ENCODE assay signal across 1 cellular context in genomic region chr1:2335721-2336475, GRCh38.
TF ChIP-seq lines count a peak whose summit lies in the region.

No MANE protein-coding gene starts in this region.

TF ChIP-seq in HepG2, 621 proteins besides CTCF, POLR2A, EP300 and RAD21:
- TF ChIP-seq AKAP8 (CRISPR knock-in tag; IDR thresholded peaks at IDR 0.05) (no peak), NFAT5 (CRISPR knock-in tag; IDR thresholded peaks at IDR 0.05) (no peak), ZNF282 (IDR thresholded peaks at IDR 0.05; ENCODE audit: partially characterized antibody) (no peak), ZNF670 (CRISPR knock-in tag; IDR thresholded peaks at IDR 0.05; ENCODE audit: borderline replicate concordance) (no peak), SPEN (CRISPR knock-in tag; IDR thresholded peaks at IDR 0.05; ENCODE audit: low read depth) (no peak), NONO (IDR thresholded peaks at IDR 0.05) (no peak), NONO (CRISPR knock-in tag; conservative IDR thresholded peaks at IDR 0.05) (no peak), FOSL2 (CRISPR knock-in tag; IDR thresholded peaks at IDR 0.05) (no peak), ASH2L (IDR thresholded peaks at IDR 0.05; ENCODE audit: insufficient read length, low read depth, low read length) (no peak), ZNF576 (CRISPR knock-in tag; IDR thresholded peaks at IDR 0.05) (no peak)
- TF ChIP-seq, protein P1, sequence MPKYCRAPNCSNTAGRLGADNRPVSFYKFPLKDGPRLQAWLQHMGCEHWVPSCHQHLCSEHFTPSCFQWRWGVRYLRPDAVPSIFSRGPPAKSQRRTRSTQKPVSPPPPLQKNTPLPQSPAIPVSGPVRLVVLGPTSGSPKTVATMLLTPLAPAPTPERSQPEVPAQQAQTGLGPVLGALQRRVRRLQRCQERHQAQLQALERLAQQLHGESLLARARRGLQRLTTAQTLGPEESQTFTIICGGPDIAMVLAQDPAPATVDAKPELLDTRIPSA (CRISPR knock-in tag; IDR thresholded peaks at IDR 0.05; ENCODE audit: borderline replicate concordance), result no peak
- TF ChIP-seq, protein P2, sequence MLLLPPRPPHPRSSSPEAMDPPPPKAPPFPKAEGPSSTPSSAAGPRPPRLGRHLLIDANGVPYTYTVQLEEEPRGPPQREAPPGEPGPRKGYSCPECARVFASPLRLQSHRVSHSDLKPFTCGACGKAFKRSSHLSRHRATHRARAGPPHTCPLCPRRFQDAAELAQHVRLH (CRISPR knock-in tag; IDR thresholded peaks at IDR 0.05; ENCODE audit: borderline replicate concordance, low read depth), result no peak
- TF ChIP-seq, protein P3, sequence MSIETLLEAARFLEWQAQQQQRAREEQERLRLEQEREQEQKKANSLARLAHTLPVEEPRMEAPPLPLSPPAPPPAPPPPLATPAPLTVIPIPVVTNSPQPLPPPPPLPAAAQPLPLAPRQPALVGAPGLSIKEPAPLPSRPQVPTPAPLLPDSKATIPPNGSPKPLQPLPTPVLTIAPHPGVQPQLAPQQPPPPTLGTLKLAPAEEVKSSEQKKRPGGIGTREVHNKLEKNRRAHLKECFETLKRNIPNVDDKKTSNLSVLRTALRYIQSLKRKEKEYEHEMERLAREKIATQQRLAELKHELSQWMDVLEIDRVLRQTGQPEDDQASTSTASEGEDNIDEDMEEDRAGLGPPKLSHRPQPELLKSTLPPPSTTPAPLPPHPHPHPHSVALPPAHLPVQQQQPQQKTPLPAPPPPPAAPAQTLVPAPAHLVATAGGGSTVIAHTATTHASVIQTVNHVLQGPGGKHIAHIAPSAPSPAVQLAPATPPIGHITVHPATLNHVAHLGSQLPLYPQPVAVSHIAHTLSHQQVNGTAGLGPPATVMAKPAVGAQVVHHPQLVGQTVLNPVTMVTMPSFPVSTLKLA (IDR thresholded peaks at IDR 0.05), result no peak
- TF ChIP-seq, protein P4, sequence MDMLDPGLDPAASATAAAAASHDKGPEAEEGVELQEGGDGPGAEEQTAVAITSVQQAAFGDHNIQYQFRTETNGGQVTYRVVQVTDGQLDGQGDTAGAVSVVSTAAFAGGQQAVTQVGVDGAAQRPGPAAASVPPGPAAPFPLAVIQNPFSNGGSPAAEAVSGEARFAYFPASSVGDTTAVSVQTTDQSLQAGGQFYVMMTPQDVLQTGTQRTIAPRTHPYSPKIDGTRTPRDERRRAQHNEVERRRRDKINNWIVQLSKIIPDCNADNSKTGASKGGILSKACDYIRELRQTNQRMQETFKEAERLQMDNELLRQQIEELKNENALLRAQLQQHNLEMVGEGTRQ (IDR thresholded peaks at IDR 0.05; ENCODE audit: low read depth, low read length), result no peak
- TF ChIP-seq, protein P4 (CRISPR knock-in tag; IDR thresholded peaks at IDR 0.05; ENCODE audit: borderline replicate concordance), result no peak
